8 cellular contexts compared by ENCODE assay signal in genomic region chr18:51621103-51621969, GRCh38.
DNase-seq lines count a peak whose midpoint lies in the region; ATAC-seq, FAIRE-seq and TF ChIP-seq lines count a peak whose summit lies in the region.

No MANE protein-coding gene starts in this region.

- peak; percentile 87 for TF ChIP-seq CTCF in RWPE2 (IDR thresholded peaks at IDR 0.05; ENCODE audit: poor library complexity, severe bottlenecking)

- H3K4me3 ChIP-seq in RWPE2 (ENCODE audit: severe bottlenecking): no peak overlapping the region

- ATAC-seq in GM19035 (IDR thresholded peaks at IDR 0.05; ENCODE audit: unreplicated experiment): peak; percentile 64
- peak; percentile 43; the same call in 2 of the 3 replicates for ATAC-seq in RWPE2 (ENCODE audit: low read depth)

- no peaks in the 10 kb centered on the region for H3K27me3 ChIP-seq in RWPE2 (ENCODE audit: insufficient read depth, poor library complexity, severe bottlenecking)

- peaks cover 17% of the 10 kb centered on the region for H3K4me1 ChIP-seq in RWPE2 (ENCODE audit: insufficient read depth, poor library complexity, severe bottlenecking)

- no peaks in the 10 kb centered on the region for H3K36me3 ChIP-seq in RWPE2 (ENCODE audit: low read depth)

- FAIRE-seq in endometrium (lab: Jason Lieb, UNC): peak; percentile 79

- H3K9me3 ChIP-seq in RWPE2 (ENCODE audit: severe bottlenecking): no peaks in the 10 kb centered on the region

- DNase-seq in D341Med (ENCODE audit: low spot score): peak; percentile 82
- peak; percentile 36 for DNase-seq in M059J (ENCODE audit: low read depth)
- no peak for DNase-seq in RWPE2 (ENCODE audit: low spot score)
- peak; percentile 61 for DNase-seq in middle frontal gyrus (ENCODE audit: extremely low spot score, low spot score)
- no peak for DNase-seq in OCI-M2 (lab: John Stamatoyannopoulos, UW; ENCODE audit: unreplicated experiment)
- DNase-seq in stimulated activated naive CD4-positive, alpha-beta T cell treated with Interleukin-2 at 50 U/mL for 16 hours (lab: John Stamatoyannopoulos, UW): no peak

- no peak overlapping the region for H3K27ac ChIP-seq in RWPE2 (ENCODE audit: poor library complexity, severe bottlenecking)

Comparison
In these comparisons a context has a peak if more than half of its experiments do, and no peak if none do; other contexts are left out.
1. DNase-seq: peak in D341Med (single experiment), M059J (single experiment) and middle frontal gyrus (single experiment); none in RWPE2 (single experiment), OCI-M2 (single experiment) and stimulated activated naive CD4-positive, alpha-beta T cell treated with Interleukin-2 at 50 U/mL for 16 hours (single experiment).